In genomic region chr2:183124222-183124956, GRCh38 we compare ENCODE assay signal across 8 cellular contexts.
DNase-seq lines count a peak whose midpoint lies in the region; ATAC-seq and TF ChIP-seq lines count a peak whose summit lies in the region.

A gene with protein sequence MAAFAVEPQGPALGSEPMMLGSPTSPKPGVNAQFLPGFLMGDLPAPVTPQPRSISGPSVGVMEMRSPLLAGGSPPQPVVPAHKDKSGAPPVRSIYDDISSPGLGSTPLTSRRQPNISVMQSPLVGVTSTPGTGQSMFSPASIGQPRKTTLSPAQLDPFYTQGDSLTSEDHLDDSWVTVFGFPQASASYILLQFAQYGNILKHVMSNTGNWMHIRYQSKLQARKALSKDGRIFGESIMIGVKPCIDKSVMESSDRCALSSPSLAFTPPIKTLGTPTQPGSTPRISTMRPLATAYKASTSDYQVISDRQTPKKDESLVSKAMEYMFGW (plus strand): TSS chr2:183124443. CDS start chr2:183124458, 15 bp downstream.

- ATAC-seq in GM19035 (IDR thresholded peaks at IDR 0.05; ENCODE audit: unreplicated experiment), result peak; percentile 93
- ATAC-seq in HG03354 (IDR thresholded peaks at IDR 0.05; ENCODE audit: poor library complexity, severe bottlenecking, unreplicated experiment), result peak; percentile 90
- peak; percentile 94 to 97 for ATAC-seq in activated CD4-positive, CD25-positive, alpha-beta regulatory T cell treated with anti-CD3 and anti-CD28 coated beads, Interleukin-2, amount 50 U/mL, for 24 hours

- H3K4me3 ChIP-seq in AG09309 (ENCODE audit: control insufficient read depth, low read depth, low read length), result peak within 1 kb of the TSS; percentile 78

- TF ChIP-seq CTCF in AG09309 (IDR thresholded peaks at IDR 0.05; ENCODE audit: control insufficient read depth, insufficient read depth, low read depth, low read length, missing control alignments), result no peak

- DNase-seq in AG09309 (ENCODE audit: low read depth) (peak; percentile 59), NCI-H446 treated with DMSO at 0.1 percent for 48 hours (lab: John Stamatoyannopoulos, UW) (peak; percentile 87), cerebellar cortex (ENCODE audit: low spot score) (peak; percentile 95), islet precursor cell (peak; percentile 92)
- DNase-seq in stimulated activated CD4-positive, alpha-beta T cell treated with anti-CD3 and anti-CD28 coated beads, Interleukin-12 subunit alpha, Interleukin-12 subunit beta, amount 100 ng/mL, for 48 hours (ENCODE audit: low read depth in 2 of 3, low spot score in 1 of 3), result peak; percentile 74 to 89 (median 75)

Comparison
In these comparisons a context has a peak if more than half of its experiments do, and no peak if none do; other contexts are left out.
1. Peak in every context shown above with its lines: DNase-seq, ATAC-seq and H3K4me3 ChIP-seq.